Comparison of ENCODE assay signal across 1 cellular context in the genomic region with DNA sequence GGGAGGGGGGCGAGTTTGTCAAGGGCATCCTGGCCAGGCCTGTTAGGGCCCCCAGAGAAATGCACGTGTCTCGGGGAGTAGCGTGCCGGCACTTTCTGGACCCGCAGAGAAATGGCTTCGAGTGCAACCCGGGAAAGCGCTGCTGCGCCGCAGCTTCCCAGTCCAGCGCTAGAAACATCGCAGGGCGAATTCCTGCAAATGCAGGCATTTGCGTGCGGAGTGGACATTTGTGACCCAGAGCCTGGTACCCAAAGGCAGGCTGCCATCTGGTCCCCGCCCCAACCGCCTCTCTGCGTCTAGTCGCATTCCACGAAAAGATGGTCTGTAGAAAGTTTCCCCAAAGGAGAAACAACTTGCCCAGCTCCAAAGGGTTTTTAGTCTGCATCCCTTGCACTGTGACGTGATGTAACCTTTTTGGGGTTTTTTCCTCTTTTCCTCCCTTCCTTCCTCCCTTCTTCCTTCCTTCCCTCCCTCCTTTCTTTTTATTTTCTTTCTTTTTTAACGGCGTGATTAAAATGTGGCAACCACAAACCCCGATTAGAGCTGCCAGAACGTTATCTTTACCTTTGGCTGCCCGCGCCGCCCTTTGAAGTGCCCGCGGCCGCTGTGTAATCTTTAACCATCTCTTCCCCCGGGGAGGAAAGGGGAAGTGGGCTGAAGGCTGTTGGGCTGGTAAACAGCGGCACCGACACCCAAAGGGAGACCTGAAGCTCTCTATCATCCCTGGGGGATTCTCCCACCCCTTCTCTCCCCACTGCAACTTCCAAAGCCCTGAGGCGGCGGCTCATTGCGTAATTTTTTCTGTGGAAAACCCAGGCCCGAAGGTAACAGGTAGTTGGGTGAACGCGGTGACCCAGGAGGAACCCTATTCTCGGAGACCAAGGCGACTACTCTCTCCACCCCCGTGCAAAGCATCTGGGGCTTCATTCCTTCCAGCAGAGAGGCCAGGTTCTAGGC.
A peak's percentile ranks its signal among the peaks of the same experiment; 100 is the strongest.
TF ChIP-seq lines count a peak whose summit lies in the region.

No MANE protein-coding gene starts in this region.

TF ChIP-seq in HepG2, 621 proteins besides CTCF, POLR2A, EP300 and RAD21 (continued from another document and continues in another):
- TF ChIP-seq, protein P1, sequence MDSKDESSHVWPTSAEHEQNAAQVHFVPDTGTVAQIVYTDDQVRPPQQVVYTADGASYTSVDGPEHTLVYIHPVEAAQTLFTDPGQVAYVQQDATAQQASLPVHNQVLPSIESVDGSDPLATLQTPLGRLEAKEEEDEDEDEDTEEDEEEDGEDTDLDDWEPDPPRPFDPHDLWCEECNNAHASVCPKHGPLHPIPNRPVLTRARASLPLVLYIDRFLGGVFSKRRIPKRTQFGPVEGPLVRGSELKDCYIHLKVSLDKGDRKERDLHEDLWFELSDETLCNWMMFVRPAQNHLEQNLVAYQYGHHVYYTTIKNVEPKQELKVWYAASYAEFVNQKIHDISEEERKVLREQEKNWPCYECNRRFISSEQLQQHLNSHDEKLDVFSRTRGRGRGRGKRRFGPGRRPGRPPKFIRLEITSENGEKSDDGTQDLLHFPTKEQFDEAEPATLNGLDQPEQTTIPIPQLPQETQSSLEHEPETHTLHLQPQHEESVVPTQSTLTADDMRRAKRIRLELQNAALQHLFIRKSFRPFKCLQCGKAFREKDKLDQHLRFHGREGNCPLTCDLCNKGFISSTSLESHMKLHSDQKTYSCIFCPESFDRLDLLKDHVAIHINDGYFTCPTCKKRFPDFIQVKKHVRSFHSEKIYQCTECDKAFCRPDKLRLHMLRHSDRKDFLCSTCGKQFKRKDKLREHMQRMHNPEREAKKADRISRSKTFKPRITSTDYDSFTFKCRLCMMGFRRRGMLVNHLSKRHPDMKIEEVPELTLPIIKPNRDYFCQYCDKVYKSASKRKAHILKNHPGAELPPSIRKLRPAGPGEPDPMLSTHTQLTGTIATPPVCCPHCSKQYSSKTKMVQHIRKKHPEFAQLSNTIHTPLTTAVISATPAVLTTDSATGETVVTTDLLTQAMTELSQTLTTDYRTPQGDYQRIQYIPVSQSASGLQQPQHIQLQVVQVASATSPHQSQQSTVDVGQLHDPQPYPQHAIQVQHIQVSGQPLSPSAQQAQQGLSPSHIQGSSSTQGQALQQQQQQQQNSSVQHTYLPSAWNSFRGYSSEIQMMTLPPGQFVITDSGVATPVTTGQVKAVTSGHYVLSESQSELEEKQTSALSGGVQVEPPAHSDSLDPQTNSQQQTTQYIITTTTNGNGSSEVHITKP (CRISPR knock-in tag; IDR thresholded peaks at IDR 0.05; ENCODE audit: low read depth), result peak; percentile 90
- TF ChIP-seq ZNF431 (CRISPR knock-in tag; IDR thresholded peaks at IDR 0.05; ENCODE audit: borderline replicate concordance, low read depth), result 0 out of 2 replicates have a peak, but pooled peaks have one; percentile 38
- peak; percentile 58 for TF ChIP-seq TAF1 (CRISPR knock-in tag; IDR thresholded peaks at IDR 0.05)
- no peak; the same call in 1 of the 2 replicates for TF ChIP-seq SNAPC5 (CRISPR knock-in tag; IDR thresholded peaks at IDR 0.05; ENCODE audit: borderline replicate concordance)
- TF ChIP-seq, protein P2, sequence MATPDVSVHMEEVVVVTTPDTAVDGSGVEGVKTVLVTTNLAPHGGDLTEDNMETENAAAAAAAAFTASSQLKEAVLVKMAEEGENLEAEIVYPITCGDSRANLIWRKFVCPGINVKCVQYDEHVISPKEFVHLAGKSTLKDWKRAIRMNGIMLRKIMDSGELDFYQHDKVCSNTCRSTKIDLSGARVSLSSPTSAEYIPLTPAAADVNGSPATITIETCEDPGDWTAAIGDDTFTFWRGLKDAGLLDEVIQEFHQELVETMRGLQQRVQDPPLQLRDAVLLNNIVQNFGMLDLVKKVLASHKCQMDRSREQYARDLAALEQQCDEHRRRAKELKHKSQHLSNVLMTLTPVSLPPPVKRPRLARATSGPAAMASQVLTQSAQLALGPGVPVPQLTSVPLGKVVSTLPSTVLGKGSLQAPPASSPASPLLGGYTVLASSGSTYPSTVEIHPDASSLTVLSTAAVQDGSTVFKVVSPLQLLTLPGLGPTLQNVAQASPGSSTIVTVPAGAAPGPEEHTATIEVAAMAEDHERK (CRISPR knock-in tag; IDR thresholded peaks at IDR 0.05; ENCODE audit: low read depth), result no peak
- TF ChIP-seq ZNF879 (CRISPR knock-in tag; IDR thresholded peaks at IDR 0.05), result no peak
- no peak for TF ChIP-seq ZNF570 (CRISPR knock-in tag; IDR thresholded peaks at IDR 0.05; ENCODE audit: borderline replicate concordance)
- TF ChIP-seq YEATS2 (CRISPR knock-in tag; IDR thresholded peaks at IDR 0.05; ENCODE audit: borderline replicate concordance), result peak; percentile 66; the same call in 1 of the 2 replicates
- TF ChIP-seq, protein P3, sequence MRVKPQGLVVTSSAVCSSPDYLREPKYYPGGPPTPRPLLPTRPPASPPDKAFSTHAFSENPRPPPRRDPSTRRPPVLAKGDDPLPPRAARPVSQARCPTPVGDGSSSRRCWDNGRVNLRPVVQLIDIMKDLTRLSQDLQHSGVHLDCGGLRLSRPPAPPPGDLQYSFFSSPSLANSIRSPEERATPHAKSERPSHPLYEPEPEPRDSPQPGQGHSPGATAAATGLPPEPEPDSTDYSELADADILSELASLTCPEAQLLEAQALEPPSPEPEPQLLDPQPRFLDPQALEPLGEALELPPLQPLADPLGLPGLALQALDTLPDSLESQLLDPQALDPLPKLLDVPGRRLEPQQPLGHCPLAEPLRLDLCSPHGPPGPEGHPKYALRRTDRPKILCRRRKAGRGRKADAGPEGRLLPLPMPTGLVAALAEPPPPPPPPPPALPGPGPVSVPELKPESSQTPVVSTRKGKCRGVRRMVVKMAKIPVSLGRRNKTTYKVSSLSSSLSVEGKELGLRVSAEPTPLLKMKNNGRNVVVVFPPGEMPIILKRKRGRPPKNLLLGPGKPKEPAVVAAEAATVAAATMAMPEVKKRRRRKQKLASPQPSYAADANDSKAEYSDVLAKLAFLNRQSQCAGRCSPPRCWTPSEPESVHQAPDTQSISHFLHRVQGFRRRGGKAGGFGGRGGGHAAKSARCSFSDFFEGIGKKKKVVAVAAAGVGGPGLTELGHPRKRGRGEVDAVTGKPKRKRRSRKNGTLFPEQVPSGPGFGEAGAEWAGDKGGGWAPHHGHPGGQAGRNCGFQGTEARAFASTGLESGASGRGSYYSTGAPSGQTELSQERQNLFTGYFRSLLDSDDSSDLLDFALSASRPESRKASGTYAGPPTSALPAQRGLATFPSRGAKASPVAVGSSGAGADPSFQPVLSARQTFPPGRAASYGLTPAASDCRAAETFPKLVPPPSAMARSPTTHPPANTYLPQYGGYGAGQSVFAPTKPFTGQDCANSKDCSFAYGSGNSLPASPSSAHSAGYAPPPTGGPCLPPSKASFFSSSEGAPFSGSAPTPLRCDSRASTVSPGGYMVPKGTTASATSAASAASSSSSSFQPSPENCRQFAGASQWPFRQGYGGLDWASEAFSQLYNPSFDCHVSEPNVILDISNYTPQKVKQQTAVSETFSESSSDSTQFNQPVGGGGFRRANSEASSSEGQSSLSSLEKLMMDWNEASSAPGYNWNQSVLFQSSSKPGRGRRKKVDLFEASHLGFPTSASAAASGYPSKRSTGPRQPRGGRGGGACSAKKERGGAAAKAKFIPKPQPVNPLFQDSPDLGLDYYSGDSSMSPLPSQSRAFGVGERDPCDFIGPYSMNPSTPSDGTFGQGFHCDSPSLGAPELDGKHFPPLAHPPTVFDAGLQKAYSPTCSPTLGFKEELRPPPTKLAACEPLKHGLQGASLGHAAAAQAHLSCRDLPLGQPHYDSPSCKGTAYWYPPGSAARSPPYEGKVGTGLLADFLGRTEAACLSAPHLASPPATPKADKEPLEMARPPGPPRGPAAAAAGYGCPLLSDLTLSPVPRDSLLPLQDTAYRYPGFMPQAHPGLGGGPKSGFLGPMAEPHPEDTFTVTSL (CRISPR knock-in tag; IDR thresholded peaks at IDR 0.05; ENCODE audit: borderline replicate concordance), result peak; percentile 97
- TF ChIP-seq, protein P4, sequence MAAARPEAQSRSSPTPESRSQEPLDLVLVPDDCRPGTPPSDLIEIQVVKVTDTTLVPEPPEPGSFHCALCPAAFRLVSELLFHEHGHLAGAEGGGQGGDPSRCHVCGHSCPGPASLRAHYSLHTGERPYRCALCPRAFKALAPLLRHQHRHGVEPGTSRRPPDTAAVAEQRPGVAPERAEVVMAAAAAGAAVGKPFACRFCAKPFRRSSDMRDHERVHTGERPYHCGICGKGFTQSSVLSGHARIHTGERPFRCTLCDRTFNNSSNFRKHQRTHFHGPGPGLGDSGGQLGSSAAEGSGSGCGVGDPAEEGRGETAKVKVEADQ (CRISPR knock-in tag; IDR thresholded peaks at IDR 0.05; ENCODE audit: borderline replicate concordance), result no peak
- no peak for TF ChIP-seq ZNF646 (CRISPR knock-in tag; IDR thresholded peaks at IDR 0.05)
- TF ChIP-seq TMF1 (CRISPR knock-in tag; IDR thresholded peaks at IDR 0.05; ENCODE audit: low read depth), result 0 out of 2 replicates have a peak, but pooled peaks have one; percentile 22
- peak; percentile 74; the same call in 1 of the 2 replicates for TF ChIP-seq FOXK2 (IDR thresholded peaks at IDR 0.05)
- TF ChIP-seq ELF3 (CRISPR knock-in tag; IDR thresholded peaks at IDR 0.05), result peak; percentile 94
- no peak for TF ChIP-seq SOX6 (IDR thresholded peaks at IDR 0.05)
- peak; percentile 95 for TF ChIP-seq SOX6 (CRISPR knock-in tag; IDR thresholded peaks at IDR 0.05)
- no peak for TF ChIP-seq ZNF234 (CRISPR knock-in tag; conservative IDR thresholded peaks at IDR 0.05)
- peak; percentile 88 for TF ChIP-seq SMAD3 (CRISPR knock-in tag; IDR thresholded peaks at IDR 0.05)
- TF ChIP-seq ZNF350 (CRISPR knock-in tag; IDR thresholded peaks at IDR 0.05; ENCODE audit: borderline replicate concordance, low read depth), result peak; percentile 72; the same call in 1 of the 2 replicates
- peak; percentile 91; the same call in 1 of the 2 replicates for TF ChIP-seq ZNF878 (CRISPR knock-in tag; IDR thresholded peaks at IDR 0.05)
- TF ChIP-seq PLSCR1 (CRISPR knock-in tag; IDR thresholded peaks at IDR 0.05; ENCODE audit: borderline replicate concordance), result peak; percentile 26; the same call in 1 of the 2 replicates
- TF ChIP-seq YY1 (IDR thresholded peaks at IDR 0.05; ENCODE audit: insufficient read depth, insufficient replicate concordance, low read depth, low read length), result peak; percentile 54
- no peak for TF ChIP-seq ZNF260 (CRISPR knock-in tag; IDR thresholded peaks at IDR 0.05; ENCODE audit: borderline replicate concordance, low read depth)
- TF ChIP-seq, protein P5, sequence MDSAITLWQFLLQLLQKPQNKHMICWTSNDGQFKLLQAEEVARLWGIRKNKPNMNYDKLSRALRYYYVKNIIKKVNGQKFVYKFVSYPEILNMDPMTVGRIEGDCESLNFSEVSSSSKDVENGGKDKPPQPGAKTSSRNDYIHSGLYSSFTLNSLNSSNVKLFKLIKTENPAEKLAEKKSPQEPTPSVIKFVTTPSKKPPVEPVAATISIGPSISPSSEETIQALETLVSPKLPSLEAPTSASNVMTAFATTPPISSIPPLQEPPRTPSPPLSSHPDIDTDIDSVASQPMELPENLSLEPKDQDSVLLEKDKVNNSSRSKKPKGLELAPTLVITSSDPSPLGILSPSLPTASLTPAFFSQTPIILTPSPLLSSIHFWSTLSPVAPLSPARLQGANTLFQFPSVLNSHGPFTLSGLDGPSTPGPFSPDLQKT (CRISPR knock-in tag; IDR thresholded peaks at IDR 0.05; ENCODE audit: borderline replicate concordance), result no peak
- peak; percentile 72; the same call in 1 of the 2 replicates for TF ChIP-seq PRMT3 (CRISPR knock-in tag; IDR thresholded peaks at IDR 0.05; ENCODE audit: borderline replicate concordance, low read depth)
- TF ChIP-seq, protein P6, sequence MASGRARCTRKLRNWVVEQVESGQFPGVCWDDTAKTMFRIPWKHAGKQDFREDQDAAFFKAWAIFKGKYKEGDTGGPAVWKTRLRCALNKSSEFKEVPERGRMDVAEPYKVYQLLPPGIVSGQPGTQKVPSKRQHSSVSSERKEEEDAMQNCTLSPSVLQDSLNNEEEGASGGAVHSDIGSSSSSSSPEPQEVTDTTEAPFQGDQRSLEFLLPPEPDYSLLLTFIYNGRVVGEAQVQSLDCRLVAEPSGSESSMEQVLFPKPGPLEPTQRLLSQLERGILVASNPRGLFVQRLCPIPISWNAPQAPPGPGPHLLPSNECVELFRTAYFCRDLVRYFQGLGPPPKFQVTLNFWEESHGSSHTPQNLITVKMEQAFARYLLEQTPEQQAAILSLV (CRISPR knock-in tag; IDR thresholded peaks at IDR 0.05; ENCODE audit: borderline replicate concordance), result no peak
